Comparison of ENCODE assay signal across 14 cellular contexts in genomic region chr2:109481196-109481555, GRCh38.
DNase-seq lines count a peak whose midpoint lies in the region; ATAC-seq and TF ChIP-seq lines count a peak whose summit lies in the region.
"Had no signal": no experiment of that assay in that cellular context is flagged by ENCODE, and none has a peak within 500 bp of the region (broad histone marks: within the 10 kb centered on the region; RNA-seq: fewer than 3 reads in every experiment).

No MANE protein-coding gene starts in this region.

- DNase-seq in LHCN-M2 (ENCODE audit: low read depth): peak; percentile 95
- peak; percentile 18 for DNase-seq in NCI-H510A (lab: John Stamatoyannopoulos, UW)
- DNase-seq in left colon: peak; percentile 82
- DNase-seq in lower leg skin (ENCODE audit: low spot score in 2 of 2): no peak
- no peak for DNase-seq in cerebellum (ENCODE audit: low spot score)
- DNase-seq in epidermal melanocyte (ENCODE audit: insufficient read length, low spot score): no peak
- DNase-seq: activated CD4-positive, alpha-beta T cell treated with anti-CD3 and anti-CD28 coated beads, Interleukin-2, amount 10 ng/mL, durations not matched to agents 7 days and 5 days; activated naive CD8-positive, alpha-beta T cell treated with anti-CD3 and anti-CD28 coated beads, Interleukin-2, amount 10 ng/mL, durations not matched to agents 7 days and 5 days; activated T-cell treated with anti-CD3 and anti-CD28 coated beads, Interleukin-2, amount 50 U/mL, for 4 hours; stimulated activated naive CD8-positive, alpha-beta T cell treated with anti-CD3 and anti-CD28 coated beads, Interleukin-15, amount 100 ng/mL, for 72 hours had no signal

- H3K9ac ChIP-seq in skeletal muscle satellite cell (ENCODE audit: low read depth, low read length): no peak overlapping the region
- H3K9ac ChIP-seq: neural progenitor cell had no signal

- H3K4me1 ChIP-seq in skeletal muscle satellite cell (ENCODE audit: control insufficient read depth, insufficient read depth, low read length): peaks cover 28% of the 10 kb centered on the region
- H3K4me1 ChIP-seq: neural progenitor cell had no signal

- 90 to 95% methylated on average over 9 of the region's 9 CpGs for whole genome bisulfite sequencing in lower leg skin, 2 donors

- no peak overlapping the region for H3K4me3 ChIP-seq in skeletal muscle satellite cell (ENCODE audit: low read length)
- no peak overlapping the region for H3K4me3 ChIP-seq in lower leg skin (ENCODE audit: low read depth, poor library complexity, severe bottlenecking)
- H3K4me3 ChIP-seq: neural progenitor cell, SK-N-MC, smooth muscle cell had no signal

- no peak for TF ChIP-seq POLR2A in lower leg skin (IDR thresholded peaks at IDR 0.05)

- ATAC-seq in left colon: peak; percentile 94
- ATAC-seq: activated T-cell treated with anti-CD3 and anti-CD28 coated beads, Interleukin-2, amount 50 U/mL, for 4 hours; stimulated activated naive CD8-positive, alpha-beta T cell treated with anti-CD3 and anti-CD28 coated beads, Interleukin-15, amount 100 ng/mL, for 72 hours had no signal

- peak overlapping the region; percentile 4 for H3K4me2 ChIP-seq in skeletal muscle satellite cell (ENCODE audit: low read length)
- H3K4me2 ChIP-seq: neural progenitor cell, smooth muscle cell had no signal

- intact Hi-C loops in left colon (cut with DNase I, micrococcal nuclease) (no loop called here), lower leg skin (cut with DNase I; ENCODE audit: low total_unique reads) (no loop called here)

- H3K27me3 ChIP-seq in skeletal muscle satellite cell (ENCODE audit: control insufficient read depth, insufficient read depth, low read length): no peaks in the 10 kb centered on the region
- H3K27me3 ChIP-seq: neural progenitor cell had no signal

- peaks cover 15% of the 10 kb centered on the region for H3K36me3 ChIP-seq in skeletal muscle satellite cell (ENCODE audit: insufficient read depth, low read length)
- H3K36me3 ChIP-seq: neural progenitor cell had no signal

- TF ChIP-seq CTCF in lower leg skin (IDR thresholded peaks at IDR 0.05): no peak

- no peaks in the 10 kb centered on the region for H3K9me3 ChIP-seq in skeletal muscle satellite cell (replicated peaks; ENCODE audit: low read length)

Comparison
In these comparisons a context has a peak if more than half of its experiments do, and no peak if none do; other contexts are left out.
1. DNase-seq: peak in LHCN-M2 (single experiment), NCI-H510A (single experiment) and left colon (2 of 2); none in lower leg skin (0 of 2), cerebellum (single experiment) and epidermal melanocyte (single experiment).